In the genomic region with DNA sequence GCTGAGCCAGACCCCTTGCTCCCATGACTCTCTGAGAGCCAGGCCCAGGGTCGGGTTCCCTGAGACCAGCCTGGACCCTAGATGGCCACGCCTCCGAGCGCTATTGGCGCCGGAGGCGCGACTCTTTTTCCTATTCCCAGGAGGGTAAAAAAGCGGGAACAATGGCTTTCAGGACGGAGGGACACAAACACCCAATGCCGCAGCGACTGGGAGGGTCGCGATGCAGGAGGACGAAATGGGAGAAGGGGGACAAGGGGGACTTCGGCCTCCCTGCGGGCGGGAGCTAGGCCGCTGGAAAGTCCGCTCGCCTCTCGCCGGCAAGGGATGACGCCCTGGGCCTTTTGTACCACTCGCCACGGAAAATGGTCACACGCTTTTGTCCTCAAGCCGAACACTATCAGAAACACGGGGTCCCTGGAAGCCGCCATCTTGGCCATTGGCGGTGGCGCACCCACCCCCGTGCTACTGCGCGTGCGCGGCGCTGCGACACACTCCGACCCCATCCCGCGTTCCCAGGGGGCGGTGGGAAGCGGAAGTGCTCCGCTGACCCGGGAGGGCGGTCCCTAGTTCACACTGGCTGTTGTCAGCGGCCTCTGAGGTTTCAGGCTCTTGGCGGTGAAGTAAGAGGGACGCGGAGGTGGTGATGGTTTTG, we compare ENCODE assay signal across 8 cellular contexts.
DNase-seq lines count a peak whose midpoint lies in the region; ATAC-seq, FAIRE-seq and TF ChIP-seq lines count a peak whose summit lies in the region.

No MANE protein-coding gene starts in this region.

- peaks cover 0 to 3% of the 10 kb centered on the region in 2 donors for H3K4me1 ChIP-seq in kidney (ENCODE audit: control insufficient read depth in 1 of 2, insufficient read depth in 1 of 2, low read depth in 1 of 2, low read length in 2 of 2)

- TF ChIP-seq CTCF in kidney (IDR thresholded peaks at IDR 0.05; ENCODE audit: borderline replicate concordance, extremely low read depth, insufficient read depth): no peak

- H3K27ac Mint-ChIP-seq in central memory CD8-positive, alpha-beta T cell (ENCODE audit: low read depth): peak overlapping the region; percentile 85

- DNase-seq in AG08396 (ENCODE audit: low spot score): peak; percentile 90
- DNase-seq in NCI-H345 (lab: John Stamatoyannopoulos, UW): peak; percentile 90
- DNase-seq in central memory CD8-positive, alpha-beta T cell (ENCODE audit: low spot score in 2 of 2): peak; percentile 63 to 81
- DNase-seq in kidney: peak; percentile 96
- DNase-seq in stimulated activated CD4-positive, alpha-beta T cell treated with anti-CD3 and anti-CD28 coated beads, Interleukin-15, amount 100 ng/mL, for 1 hour (ENCODE audit: low read depth in 1 of 2, low spot score in 1 of 2): peak; percentile 67 to 73

- peaks cover 24% of the 10 kb centered on the region for H3K36me3 Mint-ChIP-seq in central memory CD8-positive, alpha-beta T cell (ENCODE audit: insufficient read depth)

- no peaks in the 10 kb centered on the region for H3K9me3 Mint-ChIP-seq in central memory CD8-positive, alpha-beta T cell

- peak overlapping the region; percentile 69 to 86 for H3K9ac ChIP-seq in kidney (ENCODE audit: low read length in 2 of 2)

- no peaks in the 10 kb centered on the region for H3K9me3 ChIP-seq in kidney (ENCODE audit: control insufficient read depth in 1 of 2, low read length in 2 of 2)

- peak overlapping the region; percentile 81 to 82 for H3K4me3 ChIP-seq in kidney (ENCODE audit: low read length in 2 of 2)

- no peaks in the 10 kb centered on the region for H3K27me3 Mint-ChIP-seq in central memory CD8-positive, alpha-beta T cell

- no peaks in the 10 kb centered on the region for H3K36me3 ChIP-seq in kidney (ENCODE audit: control insufficient read depth in 1 of 2, insufficient read depth in 2 of 2, low read length in 2 of 2)

- H3K4me3 Mint-ChIP-seq in central memory CD8-positive, alpha-beta T cell: peak overlapping the region; percentile 82

- intact Hi-C loops in kidney (cut with DNase I): no loop called here

- no peak for FAIRE-seq in kidney (lab: Jason Lieb, UNC)

- ATAC-seq in GM18873 (IDR thresholded peaks at IDR 0.05; ENCODE audit: low FRiP score, unreplicated experiment) (peak; percentile 81), HG03108 (IDR thresholded peaks at IDR 0.05; ENCODE audit: unreplicated experiment) (peak; percentile 95)
- ATAC-seq in activated CD4-positive, CD25-positive, alpha-beta regulatory T cell treated with anti-CD3 and anti-CD28 coated beads, Interleukin-2, amount 50 U/mL, for 24 hours: peak; percentile 95 to 97
- peak; percentile 88 for ATAC-seq in central memory CD8-positive, alpha-beta T cell (replicated peaks; ENCODE audit: extremely low read depth, poor library complexity, severe bottlenecking)

- peak overlapping the region; percentile 65 to 83 for H3K27ac ChIP-seq in kidney (ENCODE audit: low read depth in 2 of 2, low read length in 2 of 2)

- H3K4me1 Mint-ChIP-seq in central memory CD8-positive, alpha-beta T cell: peaks cover 4% of the 10 kb centered on the region

Comparison
In these comparisons a context has a peak if more than half of its experiments do, and no peak if none do; other contexts are left out.
1. Peak in every context shown above with its lines: DNase-seq, ATAC-seq, H3K4me3 ChIP-seq and H3K27ac ChIP-seq.